Comparison of ENCODE assay signal across 1 cellular context in genomic region chr19:51352783-51353360, GRCh38.
TF ChIP-seq lines count a peak whose summit lies in the region.

No MANE protein-coding gene starts in this region.

TF ChIP-seq in H1, 55 proteins besides CTCF, POLR2A, EP300 and RAD21:
- TF ChIP-seq SP1 (IDR thresholded peaks at IDR 0.05; ENCODE audit: low read depth, low read length), result no peak
- TF ChIP-seq NANOG (IDR thresholded peaks at IDR 0.05; ENCODE audit: insufficient read depth, low read depth, low read length, poor library complexity, severe bottlenecking), result no peak
- no peak for TF ChIP-seq CREB1 (IDR thresholded peaks at IDR 0.05)
- no peak for TF ChIP-seq CHD1 (IDR thresholded peaks at IDR 0.05; ENCODE audit: low read depth, low read length)
- TF ChIP-seq TAF1 (IDR thresholded peaks at IDR 0.05; ENCODE audit: low read depth, low read length), result no peak
- no peak for TF ChIP-seq TBP (IDR thresholded peaks at IDR 0.05; ENCODE audit: low read depth, low read length)
- no peak for TF ChIP-seq SAP30 (IDR thresholded peaks at IDR 0.05; ENCODE audit: insufficient read depth, insufficient replicate concordance, low read length)
- no peak for TF ChIP-seq MAFK (IDR thresholded peaks at IDR 0.05; ENCODE audit: low read depth, low read length)
- no peak for TF ChIP-seq CTBP2 (IDR thresholded peaks at IDR 0.05; ENCODE audit: borderline replicate concordance, insufficient read depth, insufficient read length, low read length)
- no peak for TF ChIP-seq RNF2 (IDR thresholded peaks at IDR 0.05; ENCODE audit: borderline replicate concordance, low read depth, low read length, missing control alignments, poor library complexity, severe bottlenecking)
